Comparison of ENCODE assay signal across 29 cellular contexts in the genomic region with DNA sequence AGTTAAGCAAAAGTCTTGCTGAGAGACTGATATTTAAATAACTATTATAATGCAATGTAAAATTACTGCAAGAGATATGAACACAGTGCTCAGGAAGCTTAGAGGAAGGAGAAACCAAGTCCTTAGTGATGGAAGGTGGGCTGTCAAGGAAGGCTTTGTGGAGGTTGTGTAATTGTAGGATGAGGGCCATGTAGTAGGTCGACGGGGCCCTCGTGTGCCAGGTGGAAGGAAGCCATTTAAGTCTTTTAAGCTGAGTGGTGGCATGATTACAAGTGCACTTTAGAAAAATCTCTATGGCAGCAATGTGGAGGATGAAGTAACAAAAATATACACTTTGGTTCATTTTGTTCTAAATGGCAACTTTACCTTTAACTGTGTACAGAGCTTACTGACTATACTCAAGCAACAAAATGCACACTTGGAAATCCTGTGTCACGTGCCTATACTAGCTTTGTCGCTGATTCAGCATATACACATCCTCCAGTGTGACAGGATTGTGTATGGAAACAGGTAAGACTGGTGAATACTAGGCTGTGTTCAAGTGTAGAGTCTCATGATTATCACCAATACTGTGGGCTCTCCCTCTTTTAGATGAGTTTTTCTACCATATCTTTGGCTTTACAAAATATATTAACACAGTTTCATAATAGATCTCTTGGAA.
A peak's percentile ranks its signal among the peaks of the same experiment; 100 is the strongest.
DNase-seq lines count a peak whose midpoint lies in the region; ATAC-seq, FAIRE-seq and TF ChIP-seq lines count a peak whose summit lies in the region.
"Had no signal": no experiment of that assay in that cellular context is flagged by ENCODE, and none has a peak within 500 bp of the region (broad histone marks: within the 10 kb centered on the region; RNA-seq: fewer than 3 reads in every experiment).

No MANE protein-coding gene starts in this region.

- no peak overlapping the region for H3K9ac ChIP-seq in colonic mucosa (ENCODE audit: low read depth in 2 of 2, low read length in 2 of 2)

- no peaks in the 10 kb centered on the region for H3K27me3 ChIP-seq in RWPE2 (ENCODE audit: insufficient read depth, poor library complexity, severe bottlenecking)
- H3K27me3 ChIP-seq in colonic mucosa: no peaks in the 10 kb centered on the region
- H3K27me3 ChIP-seq: adrenal gland, BE2C, body of pancreas, heart right ventricle, neutrophil, stomach, thyroid gland had no signal

- no peaks in the 10 kb centered on the region for H3K9me3 ChIP-seq in A549
- H3K9me3 ChIP-seq in RWPE2 (ENCODE audit: severe bottlenecking): no peaks in the 10 kb centered on the region
- H3K9me3 ChIP-seq in colonic mucosa: no peaks in the 10 kb centered on the region
- H3K9me3 ChIP-seq: adrenal gland, BE2C, body of pancreas, heart right ventricle, neutrophil, stomach, thyroid gland had no signal

- ATAC-seq in A549 (peak in 1 of 2 experiments; percentile 52; a peak in 3 of 6 replicates), RWPE2 (ENCODE audit: low read depth) (no peak), esophagus mucosa (peak; percentile 86)
- ATAC-seq: activated CD4-positive, alpha-beta T cell treated with anti-CD3 and anti-CD28 coated beads for 36 hours; activated CD8-positive, alpha-beta T cell treated with anti-CD3 and anti-CD28 coated beads, Interleukin-2, amount 10 ng/mL, durations not matched to agents 7 days and 5 days; body of pancreas; GM23338; heart right ventricle had no signal

- WGBS in A549 (ENCODE audit: missing lambda C conversion rate): 46% methylated on average over 5 of the region's 5 CpGs

- no peak overlapping the region for H3K4me3 ChIP-seq in A549
- no peak overlapping the region for H3K4me3 ChIP-seq in RWPE2 (ENCODE audit: severe bottlenecking)
- H3K4me3 ChIP-seq in colonic mucosa: no peak overlapping the region
- H3K4me3 ChIP-seq: adrenal gland, body of pancreas, GM23338, heart right ventricle, stomach, thyroid gland had no signal

- H3K4me1 ChIP-seq in A549 (peaks cover 12% of the 10 kb centered on the region; the same call in 1 of the 3 replicates), RWPE2 (ENCODE audit: insufficient read depth, poor library complexity, severe bottlenecking) (no peaks in the 10 kb centered on the region), colonic mucosa (no peaks in the 10 kb centered on the region)
- H3K4me1 ChIP-seq: adrenal gland, BE2C, body of pancreas had no signal

- TF ChIP-seq POLR2A in A549 (IDR thresholded peaks at IDR 0.05; ENCODE audit: low read length): no peak
- TF ChIP-seq POLR2A in GM12892 (IDR thresholded peaks at IDR 0.05; ENCODE audit: low read depth, low read length): no peak

- CTCF ChIA-PET in A549 (lab: Yijun Ruan, JAX): interaction anchor here (0.7 to 1.7 kb wide), 8 partner anchors 8 to 319 kb away, joined by 3 to 6 read pairs (median 4); no protein-coding TSS in a partner anchor

- POLR2A ChIA-PET in A549 (lab: Yijun Ruan, JAX): interaction anchor here (1.5 kb wide), 1 partner anchor 235 kb away, joined by 9 read pairs; a partner anchor contains a TSS

- peak; percentile 41 to 53; a peak in 3 of 5 replicates for TF ChIP-seq RAD21 in A549 (conservative IDR thresholded peaks at IDR 0.05 in 1 of 2, IDR thresholded peaks at IDR 0.05 in 1 of 2)

- H3K36me3 ChIP-seq in RWPE2 (ENCODE audit: low read depth) (no peaks in the 10 kb centered on the region), colonic mucosa (no peaks in the 10 kb centered on the region)
- H3K36me3 ChIP-seq: adrenal gland, BE2C, heart right ventricle, neutrophil, stomach, thyroid gland had no signal

- no peak overlapping the region for H3K27ac ChIP-seq in A549
- no peak overlapping the region for H3K27ac ChIP-seq in RWPE2 (ENCODE audit: poor library complexity, severe bottlenecking)
- H3K27ac ChIP-seq in colonic mucosa: no peak overlapping the region
- H3K27ac ChIP-seq: adrenal gland, body of pancreas, neutrophil, stomach, thyroid gland had no signal

- intact Hi-C loops in colonic mucosa (cut with DNase I): loop anchor here (5.0 to 10.0 kb wide), 3 partner anchors 78 to 225 kb away; a partner anchor contains a TSS

- peak; percentile 19; the same call in 1 of the 3 replicates for TF ChIP-seq CTCF in A549 (IDR thresholded peaks at IDR 0.05)
- peak; percentile 13 for TF ChIP-seq CTCF in RWPE2 (IDR thresholded peaks at IDR 0.05; ENCODE audit: poor library complexity, severe bottlenecking)
- no peak for TF ChIP-seq CTCF in colonic mucosa (IDR thresholded peaks at IDR 0.05)

- no peak overlapping the region for H3K4me2 ChIP-seq in A549
- H3K4me2 ChIP-seq: GM23338 had no signal

- peak in 1 of 2 experiments; percentile 48 for DNase-seq in A549 (ENCODE audit: low read depth in 1 of 2, low spot score in 1 of 2)
- DNase-seq in GM12892 (ENCODE audit: insufficient read length): no peak
- no peak for DNase-seq in RWPE2 (ENCODE audit: low spot score)
- DNase-seq in colonic mucosa: no peak
- DNase-seq in NK-92 treated with Interleukin-12 subunit alpha and Interleukin-12 subunit beta, amount 100 ng/mL, for 24 hours (lab: John Stamatoyannopoulos, UW): no peak
- no peak for DNase-seq in HPDE6-E6E7 (ENCODE audit: extremely low spot score)
- DNase-seq: activated CD4-positive, alpha-beta T cell treated with anti-CD3 and anti-CD28 coated beads for 36 hours; activated CD8-positive, alpha-beta T cell treated with anti-CD3 and anti-CD28 coated beads, Interleukin-2, amount 10 ng/mL, durations not matched to agents 7 days and 5 days; activated naive CD4-positive, alpha-beta T cell treated with anti-CD3 and anti-CD28 coated beads for 36 hours; adrenal gland; BE2C; body of pancreas; DMS79 treated with DMSO at 0.1 percent for 48 hours; GDM1; heart right ventricle; HFFc6; Karpas-422; kidney; NCI-H1417; NCI-H2107; NCI-H446 treated with DMSO at 0.1 percent for 48 hours; SIG-M5; stimulated activated CD4-positive, alpha-beta T cell treated with anti-CD3 and anti-CD28 coated beads, Interleukin-12 subunit alpha, Interleukin-12 subunit beta, amount 100 ng/mL, for 4 hours; stimulated activated CD4-positive, alpha-beta T cell treated with anti-CD3 and anti-CD28 coated beads, Interleukin-2, amount 100 ng/mL, for 48 hours; stomach had no signal

- no peak for FAIRE-seq in A549 (lab: Jason Lieb, UNC)
- FAIRE-seq in GM12892 (lab: Jason Lieb, UNC): peak; percentile 27
- FAIRE-seq: kidney had no signal

- TF ChIP-seq EP300 in A549 (IDR thresholded peaks at IDR 0.05): no peak

TF ChIP-seq in A549, 52 proteins besides CTCF, POLR2A, EP300 and RAD21:
- TF ChIP-seq, protein P1, sequence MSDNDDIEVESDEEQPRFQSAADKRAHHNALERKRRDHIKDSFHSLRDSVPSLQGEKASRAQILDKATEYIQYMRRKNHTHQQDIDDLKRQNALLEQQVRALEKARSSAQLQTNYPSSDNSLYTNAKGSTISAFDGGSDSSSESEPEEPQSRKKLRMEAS (IDR thresholded peaks at IDR 0.05): no peak
- TF ChIP-seq, protein P2, sequence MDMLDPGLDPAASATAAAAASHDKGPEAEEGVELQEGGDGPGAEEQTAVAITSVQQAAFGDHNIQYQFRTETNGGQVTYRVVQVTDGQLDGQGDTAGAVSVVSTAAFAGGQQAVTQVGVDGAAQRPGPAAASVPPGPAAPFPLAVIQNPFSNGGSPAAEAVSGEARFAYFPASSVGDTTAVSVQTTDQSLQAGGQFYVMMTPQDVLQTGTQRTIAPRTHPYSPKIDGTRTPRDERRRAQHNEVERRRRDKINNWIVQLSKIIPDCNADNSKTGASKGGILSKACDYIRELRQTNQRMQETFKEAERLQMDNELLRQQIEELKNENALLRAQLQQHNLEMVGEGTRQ (IDR thresholded peaks at IDR 0.05): peak; percentile 19; the same call in 1 of the 2 replicates
- TF ChIP-seq KDM1A (IDR thresholded peaks at IDR 0.05; ENCODE audit: low read depth): no peak
- TF ChIP-seq GATA3 (IDR thresholded peaks at IDR 0.05; ENCODE audit: borderline replicate concordance): no peak
- TF ChIP-seq TFCP2L1 (CRISPR knock-in tag; IDR thresholded peaks at IDR 0.05): no peak
- no peak for TF ChIP-seq JUN (IDR thresholded peaks at IDR 0.05)
- TF ChIP-seq CHD2 (IDR thresholded peaks at IDR 0.05; ENCODE audit: low read length, partially characterized antibody): no peak
- TF ChIP-seq FOSB (CRISPR knock-in tag; IDR thresholded peaks at IDR 0.05): no peak
- TF ChIP-seq SMC3 (IDR thresholded peaks at IDR 0.05): peak; percentile 29; the same call in 1 of the 3 replicates
- no peak for TF ChIP-seq HOXA7 (CRISPR knock-in tag; IDR thresholded peaks at IDR 0.05)
- no peak for TF ChIP-seq ZSCAN20 (CRISPR knock-in tag; IDR thresholded peaks at IDR 0.05)
- peak; percentile 99 for TF ChIP-seq MAFK (IDR thresholded peaks at IDR 0.05; ENCODE audit: partially characterized antibody)
- 0 out of 4 replicates have a peak, but pooled peaks of 1 of the 2 experiments have one; percentile 31 for TF ChIP-seq CEBPB (IDR thresholded peaks at IDR 0.05)
